Comparison of ENCODE assay signal across 24 cellular contexts in genomic region chr14:88698651-88699050, GRCh38.
"Had no signal": no experiment of that assay in that cellular context is flagged by ENCODE, and none has a peak within 500 bp of the region (broad histone marks: within the 10 kb centered on the region; RNA-seq: fewer than 3 reads in every experiment).

No MANE protein-coding gene starts in this region.

- H3K9me3 Mint-ChIP-seq: activated CD4-positive, alpha-beta memory T cell treated with anti-CD3 and anti-CD28 coated beads, Interleukin-2, amount 10 ng/mL, durations not matched to agents 7 days and 5 days; activated naive CD4-positive, alpha-beta T cell treated with anti-CD3 and anti-CD28 coated beads for 36 hours; activated T-helper 17 cell treated with anti-CD3 and anti-CD28 coated beads, Interleukin-2, amount 50 U/mL, for 72 hours had no signal

- H3K27ac Mint-ChIP-seq: activated CD4-positive, alpha-beta memory T cell treated with anti-CD3 and anti-CD28 coated beads, Interleukin-2, amount 10 ng/mL, durations not matched to agents 7 days and 5 days; activated CD4-positive, alpha-beta T cell treated with anti-CD3 and anti-CD28 coated beads for 36 hours; activated naive CD4-positive, alpha-beta T cell treated with anti-CD3 and anti-CD28 coated beads for 36 hours; activated naive CD8-positive, alpha-beta T cell; activated T-helper 17 cell treated with anti-CD3 and anti-CD28 coated beads, Interleukin-2, amount 50 U/mL, for 72 hours had no signal

- DNase-seq: activated CD4-positive, alpha-beta memory T cell treated with anti-CD3 and anti-CD28 coated beads, Interleukin-2, amount 10 ng/mL, durations not matched to agents 7 days and 5 days; activated CD4-positive, alpha-beta T cell treated with anti-CD3 and anti-CD28 coated beads for 36 hours; activated CD4-positive, alpha-beta T cell treated with anti-CD3 and anti-CD28 coated beads, Interleukin-2, amount 50 U/mL, for 1 hour; activated gamma-delta T cell; activated naive CD4-positive, alpha-beta T cell treated with anti-CD3 and anti-CD28 coated beads for 36 hours; activated T-cell treated with anti-CD3 and anti-CD28 coated beads for 4 hours; activated T-cell treated with anti-CD3 and anti-CD28 coated beads, Interleukin-2, amount 50 U/mL, for 48 hours; brain microvascular endothelial cell; caudate nucleus; KG1; MG63; MV-4-11; NCI-H1105; NCI-H1436; NCI-H1694 treated with DMSO at 0.1 percent for 48 hours; NCI-H2029 treated with DMSO at 0.1 percent for 48 hours; NCI-H510A treated with DMSO at 0.1 percent for 48 hours; NCI-H69; T-helper 1 cell; WERI-Rb-1 had no signal

- H3K27me3 Mint-ChIP-seq: activated CD4-positive, alpha-beta memory T cell treated with anti-CD3 and anti-CD28 coated beads, Interleukin-2, amount 10 ng/mL, durations not matched to agents 7 days and 5 days; activated CD4-positive, alpha-beta T cell treated with anti-CD3 and anti-CD28 coated beads for 36 hours; activated naive CD8-positive, alpha-beta T cell; activated T-helper 17 cell treated with anti-CD3 and anti-CD28 coated beads, Interleukin-2, amount 50 U/mL, for 72 hours had no signal

- H3K4me3 ChIP-seq: MG63, SK-N-MC had no signal

- H3K36me3 ChIP-seq: brain microvascular endothelial cell, MG63 had no signal

- H3K4me3 Mint-ChIP-seq: activated CD4-positive, alpha-beta memory T cell treated with anti-CD3 and anti-CD28 coated beads, Interleukin-2, amount 10 ng/mL, durations not matched to agents 7 days and 5 days; activated CD4-positive, alpha-beta T cell treated with anti-CD3 and anti-CD28 coated beads for 36 hours; activated naive CD4-positive, alpha-beta T cell treated with anti-CD3 and anti-CD28 coated beads for 36 hours; activated naive CD8-positive, alpha-beta T cell; activated T-helper 17 cell treated with anti-CD3 and anti-CD28 coated beads, Interleukin-2, amount 50 U/mL, for 72 hours had no signal

- H3K4me1 Mint-ChIP-seq: activated CD4-positive, alpha-beta memory T cell treated with anti-CD3 and anti-CD28 coated beads, Interleukin-2, amount 10 ng/mL, durations not matched to agents 7 days and 5 days; activated CD4-positive, alpha-beta T cell treated with anti-CD3 and anti-CD28 coated beads for 36 hours; activated T-helper 17 cell treated with anti-CD3 and anti-CD28 coated beads, Interleukin-2, amount 50 U/mL, for 72 hours had no signal

- H3K27me3 ChIP-seq: brain microvascular endothelial cell had no signal

- H3K27ac ChIP-seq: brain microvascular endothelial cell, SK-N-MC, WERI-Rb-1 had no signal

- H3K9me3 ChIP-seq: MG63 had no signal

- ATAC-seq: activated CD4-positive, alpha-beta T cell treated with anti-CD3 and anti-CD28 coated beads for 36 hours; activated T-helper 17 cell treated with anti-CD3 and anti-CD28 coated beads, Interleukin-2, amount 50 U/mL, for 72 hours; Right ventricle myocardium inferior had no signal
